In the genomic region with DNA sequence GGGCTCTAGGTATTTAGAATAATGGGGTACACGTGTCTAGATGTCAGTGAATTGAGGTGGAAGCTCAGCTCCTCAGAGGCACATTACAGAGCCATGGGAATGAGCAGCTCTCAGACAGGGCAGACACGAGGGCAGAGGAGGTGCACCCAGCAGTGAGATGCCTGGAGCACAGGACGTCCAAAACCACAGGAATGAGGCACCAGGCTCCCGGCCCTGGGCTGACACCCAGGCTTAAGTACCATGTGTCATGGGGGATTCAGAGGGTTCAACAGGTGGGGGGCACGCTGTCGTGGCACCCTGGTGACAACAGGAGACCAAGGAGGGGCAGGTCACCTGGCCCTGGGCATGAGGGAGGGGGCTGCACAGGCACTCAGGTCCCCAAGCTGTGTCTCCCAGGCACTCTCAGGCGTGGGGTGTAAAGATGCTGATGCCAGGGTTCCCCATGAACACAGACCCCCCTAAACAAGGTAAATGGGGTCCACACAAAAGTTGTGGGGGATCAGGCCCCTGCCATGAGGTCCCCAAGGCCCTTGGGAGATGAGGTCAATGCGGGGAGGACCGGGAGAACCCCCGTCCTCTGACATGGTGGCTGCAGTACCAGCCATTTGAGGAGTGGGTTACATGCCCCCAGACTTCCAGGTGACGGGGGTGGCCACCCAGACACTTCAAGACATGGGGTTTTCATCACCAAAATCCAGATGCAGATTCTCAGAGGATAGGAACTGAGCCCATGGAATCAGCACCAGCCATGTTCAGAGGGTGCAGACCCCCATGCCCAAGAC, we compare ENCODE assay signal across 16 cellular contexts. TPM values are rescaled to one million over a fixed set of nuclear protein-coding genes. Genes with fewer than 3 reads are reported as not detected.
DNase-seq lines count a peak whose midpoint lies in the region; ATAC-seq, FAIRE-seq and TF ChIP-seq lines count a peak whose summit lies in the region.
"Had no signal": no experiment of that assay in that cellular context is flagged by ENCODE, and none has a peak within 500 bp of the region (broad histone marks: within the 10 kb centered on the region; RNA-seq: fewer than 3 reads in every experiment).

No MANE protein-coding gene starts in this region.

- no peaks in the 10 kb centered on the region for H3K36me3 ChIP-seq in astrocyte (ENCODE audit: insufficient read depth, low read length)
- no peaks in the 10 kb centered on the region for H3K36me3 ChIP-seq in esophagus squamous epithelium
- H3K36me3 ChIP-seq: heart left ventricle had no signal

- 55 to 73% methylated on average over 5 to 7 of the region's 11 CpGs for WGBS in esophagus squamous epithelium, 2 donors

- H3K27me3 ChIP-seq in astrocyte (ENCODE audit: insufficient read depth, low read length), result no peaks in the 10 kb centered on the region
- peaks cover 0 to 43% (median 0%) of the 10 kb centered on the region in 4 donors for H3K27me3 ChIP-seq in esophagus squamous epithelium
- H3K27me3 ChIP-seq: body of pancreas had no signal

- H2AFZ ChIP-seq in astrocyte (ENCODE audit: low read depth, low read length), result no peak overlapping the region

- H3K4me1 ChIP-seq in astrocyte (ENCODE audit: insufficient read depth, low read length) (peaks cover 40% of the 10 kb centered on the region), esophagus squamous epithelium (peaks cover 26 to 98% (median 45%) of the 10 kb centered on the region in 3 donors)

- H3K9me3 Mint-ChIP-seq in astrocyte (ENCODE audit: unreplicated experiment), result no peaks in the 10 kb centered on the region
- H3K9me3 Mint-ChIP-seq: natural killer cell had no signal

- no peak for TF ChIP-seq POLR2A in esophagus squamous epithelium (IDR thresholded peaks at IDR 0.05)

- peak overlapping the region; percentile 44 for H3K4me2 ChIP-seq in astrocyte (ENCODE audit: low read length)

- H3K4me1 Mint-ChIP-seq in astrocyte (ENCODE audit: low read depth, unreplicated experiment), result peaks cover 33% of the 10 kb centered on the region
- H3K4me1 Mint-ChIP-seq: activated CD4-positive, alpha-beta T cell treated with anti-CD3 and anti-CD28 coated beads for 36 hours had no signal

- no peak overlapping the region for H3K9ac ChIP-seq in astrocyte (ENCODE audit: low read length)

- no peaks in the 10 kb centered on the region for H4K20me1 ChIP-seq in astrocyte (ENCODE audit: insufficient read depth, low read length)

- ATAC-seq in left ventricle myocardium superior (no peak), left cardiac atrium (no peak), GM21786 (IDR thresholded peaks at IDR 0.05; ENCODE audit: unreplicated experiment) (no peak), HG03354 (IDR thresholded peaks at IDR 0.05; ENCODE audit: poor library complexity, severe bottlenecking, unreplicated experiment) (no peak)
- ATAC-seq: activated CD4-positive, alpha-beta T cell treated with anti-CD3 and anti-CD28 coated beads for 36 hours; body of pancreas; heart left ventricle; natural killer cell had no signal

- DNase-seq in left ventricle myocardium superior (peak; percentile 18), left cardiac atrium (no peak), astrocyte (ENCODE audit: low read depth) (peak; percentile 67), kidney glomerular epithelial cell (lab: John Stamatoyannopoulos, UW) (peak; percentile 45), SHP77 treated with DMSO at 0.1 percent for 48 hours (lab: John Stamatoyannopoulos, UW) (no peak), esophagus squamous epithelium (lab: John Stamatoyannopoulos, UW) (no peak)
- DNase-seq: activated CD4-positive, alpha-beta T cell treated with anti-CD3 and anti-CD28 coated beads for 36 hours; AML-193; natural killer cell; NCI-H1417 treated with DMSO at 0.1 percent for 48 hours; stimulated activated CD4-positive, alpha-beta T cell treated with anti-CD3 and anti-CD28 coated beads, Interleukin-4, amount 100 ng/mL, for 1 hour had no signal

- H3K4me3 Mint-ChIP-seq in astrocyte (ENCODE audit: unreplicated experiment), result peak overlapping the region; percentile 20
- H3K4me3 Mint-ChIP-seq: activated CD4-positive, alpha-beta T cell treated with anti-CD3 and anti-CD28 coated beads for 36 hours; natural killer cell had no signal

- intact Hi-C loops in left ventricle myocardium superior (cut with micrococcal nuclease) (no loop called here), left cardiac atrium (cut with DNase I) (no loop called here), esophagus squamous epithelium (cut with DNase I) (no loop called here)

- no peak overlapping the region for H3K27ac Mint-ChIP-seq in astrocyte (ENCODE audit: unreplicated experiment)
- H3K27ac Mint-ChIP-seq: activated CD4-positive, alpha-beta T cell treated with anti-CD3 and anti-CD28 coated beads for 36 hours; natural killer cell had no signal

- H3K4me3 ChIP-seq in astrocyte (ENCODE audit: insufficient read depth, low read depth, low read length) (no peak overlapping the region), esophagus squamous epithelium (no peak overlapping the region)
- H3K4me3 ChIP-seq: body of pancreas, GM12878, heart left ventricle had no signal

- peaks cover 20% of the 10 kb centered on the region for H3K27me3 Mint-ChIP-seq in astrocyte (ENCODE audit: low read depth, unreplicated experiment)
- H3K27me3 Mint-ChIP-seq: activated CD4-positive, alpha-beta T cell treated with anti-CD3 and anti-CD28 coated beads for 36 hours had no signal

- peaks cover 2% of the 10 kb centered on the region for H3K36me3 Mint-ChIP-seq in astrocyte (ENCODE audit: low read depth, unreplicated experiment)
- H3K36me3 Mint-ChIP-seq: natural killer cell had no signal

- FAIRE-seq in astrocyte (lab: Jason Lieb, UNC), result no peak
- FAIRE-seq: GM12878 had no signal

- H3K79me2 ChIP-seq in astrocyte (ENCODE audit: insufficient read depth, low read length), result no peaks in the 10 kb centered on the region

- H3K9me3 ChIP-seq in astrocyte (ENCODE audit: insufficient read depth, low read depth, low read length) (no peaks in the 10 kb centered on the region), esophagus squamous epithelium (no peaks in the 10 kb centered on the region)
- H3K9me3 ChIP-seq: body of pancreas, heart left ventricle had no signal

- no peak overlapping the region for H3K27ac ChIP-seq in astrocyte (ENCODE audit: low read depth, low read length)
- no peak overlapping the region for H3K27ac ChIP-seq in esophagus squamous epithelium
- H3K27ac ChIP-seq: heart left ventricle had no signal

- no peak for TF ChIP-seq CTCF in astrocyte (IDR thresholded peaks at IDR 0.05; ENCODE audit: insufficient read depth, low read depth, low read length)
- no peak for TF ChIP-seq CTCF in esophagus squamous epithelium (IDR thresholded peaks at IDR 0.05)

RNA-seq across cellular contexts. Expression of a gene that starts 5.6 kb away (rescaled TPM):
- total RNA-seq in left ventricle myocardium superior (not detected), left cardiac atrium (not detected), astrocyte (0.36 and 0.38 TPM in 2 replicates), esophagus squamous epithelium (100 to 1,000 TPM in 1 of 4 donors, 10 to 100 TPM in 3; 28.7 to 110 (median 69.3) TPM)
- total RNA-seq: activated CD4-positive, alpha-beta T cell treated with anti-CD3 and anti-CD28 coated beads for 36 hours; GM12878; heart left ventricle; natural killer cell had no signal

RNA-seq across cellular contexts. Expression of a gene that starts 9.6 kb away (rescaled TPM):
- total RNA-seq in left ventricle myocardium superior, result not detected
- under 1 TPM; 0.35 to 0.52 TPM for total RNA-seq in left cardiac atrium
- not detected in 2 replicates for total RNA-seq in astrocyte
- 10 to 100 TPM in 3 of 4 donors, not detected in 1; 14.7 to 23.8 (median 15.0) TPM for total RNA-seq in esophagus squamous epithelium
- total RNA-seq: activated CD4-positive, alpha-beta T cell treated with anti-CD3 and anti-CD28 coated beads for 36 hours had no signal

RNA-seq across cellular contexts. Expression of a gene that starts 23.7 kb away (rescaled TPM):
- total RNA-seq in left ventricle myocardium superior (22.9 TPM), left cardiac atrium (10 to 100 TPM; 24.9 to 31.2 TPM), astrocyte (1.3 and 1.9 TPM in 2 replicates), esophagus squamous epithelium (10 to 100 TPM; 23.3 to 75.9 (median 46.4) TPM)

Comparison
In these comparisons a context has a peak if more than half of its experiments do, and no peak if none do; other contexts are left out.
1. DNase-seq: peak in left ventricle myocardium superior (single experiment), astrocyte (single experiment) and kidney glomerular epithelial cell (single experiment); none in left cardiac atrium (single experiment), SHP77 treated with DMSO at 0.1 percent for 48 hours (single experiment) and esophagus squamous epithelium (single experiment).
2. RNA of a gene that starts 5.6 kb away (total RNA-seq): 28.7 to 110 TPM in esophagus squamous epithelium; 0.36 to 0.38 TPM in astrocyte, not detected in left ventricle myocardium superior (single experiment) and not detected in left cardiac atrium; every median in the first group is over 10 times any median in the second.